8 cellular contexts compared by ENCODE assay signal in the genomic region with DNA sequence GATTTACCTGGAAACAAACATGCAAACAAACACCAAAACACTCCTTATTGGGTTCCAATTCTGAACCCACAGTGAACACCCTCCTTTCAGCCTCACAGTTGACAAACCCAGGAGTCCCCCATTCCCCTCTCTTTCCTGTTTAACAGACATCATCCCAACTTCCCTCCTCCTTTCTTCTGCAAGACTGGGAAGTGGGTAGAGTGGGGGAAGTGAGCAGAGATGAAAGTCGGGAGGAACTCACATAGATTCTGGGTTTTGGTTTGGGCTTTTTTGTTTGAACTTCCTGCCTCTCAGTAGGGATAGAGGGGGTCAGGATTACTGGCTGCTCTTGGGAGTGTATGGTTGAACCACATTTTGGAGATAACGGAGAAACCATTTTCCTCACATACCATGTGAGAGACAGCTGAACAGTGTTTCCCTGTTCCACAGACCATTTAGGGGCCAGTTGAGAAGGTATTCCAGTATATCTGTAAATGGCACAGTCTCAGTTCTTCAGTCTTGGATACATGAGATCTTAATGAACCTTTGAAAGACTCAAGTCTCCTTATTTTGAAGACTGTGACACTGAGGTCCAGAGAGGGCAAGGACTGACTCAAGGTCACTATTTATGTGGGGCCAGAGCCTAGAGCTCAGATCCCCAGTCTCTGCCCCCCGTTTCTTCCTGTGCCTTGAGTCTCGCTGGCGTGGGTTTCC.
DNase-seq lines count a peak whose midpoint lies in the region; ATAC-seq and TF ChIP-seq lines count a peak whose summit lies in the region.

No MANE protein-coding gene starts in this region.

- TF ChIP-seq CTCF in HL-60 (IDR thresholded peaks at IDR 0.05; ENCODE audit: insufficient read depth, low read length), result no peak

- no peak overlapping the region for H3K27ac Mint-ChIP-seq in stimulated activated effector memory CD8-positive, alpha-beta T cell treated with anti-CD3 and anti-CD28 coated beads, Interleukin-12 subunit alpha, Interleukin-12 subunit beta, amount 100 ng/mL, for 72 hours

- peak; percentile 12 for ATAC-seq in GM19452 (IDR thresholded peaks at IDR 0.05; ENCODE audit: unreplicated experiment)
- peak; percentile 5 for ATAC-seq in stimulated activated effector memory CD8-positive, alpha-beta T cell treated with anti-CD3 and anti-CD28 coated beads, Interleukin-12 subunit alpha, Interleukin-12 subunit beta, amount 100 ng/mL, for 72 hours
- no peak for ATAC-seq in HG02763 (IDR thresholded peaks at IDR 0.05; ENCODE audit: unreplicated experiment)

- H3K27ac ChIP-seq in HL-60 (replicated peaks), result peak overlapping the region; percentile 56
- no peak overlapping the region for H3K27ac ChIP-seq in effector memory CD4-positive, alpha-beta T cell (ENCODE audit: insufficient read depth, low read length, poor library complexity, severe bottlenecking)

- H3K4me3 Mint-ChIP-seq in stimulated activated effector memory CD8-positive, alpha-beta T cell treated with anti-CD3 and anti-CD28 coated beads, Interleukin-12 subunit alpha, Interleukin-12 subunit beta, amount 100 ng/mL, for 72 hours, result peak overlapping the region; percentile 56

- H3K9me3 Mint-ChIP-seq in stimulated activated effector memory CD8-positive, alpha-beta T cell treated with anti-CD3 and anti-CD28 coated beads, Interleukin-12 subunit alpha, Interleukin-12 subunit beta, amount 100 ng/mL, for 72 hours, result no peaks in the 10 kb centered on the region

- peaks cover 51% of the 10 kb centered on the region for H3K4me1 Mint-ChIP-seq in stimulated activated effector memory CD8-positive, alpha-beta T cell treated with anti-CD3 and anti-CD28 coated beads, Interleukin-12 subunit alpha, Interleukin-12 subunit beta, amount 100 ng/mL, for 72 hours

- H3K36me3 ChIP-seq in effector memory CD4-positive, alpha-beta T cell (ENCODE audit: control insufficient read depth, insufficient read depth, low read length), result no peaks in the 10 kb centered on the region

- peaks cover 29% of the 10 kb centered on the region for H3K4me1 ChIP-seq in effector memory CD4-positive, alpha-beta T cell (ENCODE audit: control insufficient read depth, insufficient read depth, low read length, poor library complexity, severe bottlenecking)

- H3K4me3 ChIP-seq in HL-60 (replicated peaks; ENCODE audit: insufficient read depth, low read length), result no peak overlapping the region
- H3K4me3 ChIP-seq in effector memory CD4-positive, alpha-beta T cell (ENCODE audit: insufficient read depth, low read depth, low read length, poor library complexity, severe bottlenecking), result peak overlapping the region; percentile 35

- no peaks in the 10 kb centered on the region for H3K9me3 ChIP-seq in effector memory CD4-positive, alpha-beta T cell (ENCODE audit: control insufficient read depth, low read length)

- H3K36me3 Mint-ChIP-seq in stimulated activated effector memory CD8-positive, alpha-beta T cell treated with anti-CD3 and anti-CD28 coated beads, Interleukin-12 subunit alpha, Interleukin-12 subunit beta, amount 100 ng/mL, for 72 hours, result no peaks in the 10 kb centered on the region

- DNase-seq in HL-60 (ENCODE audit: low read depth in 1 of 2, low spot score in 1 of 2) (no peak), islet precursor cell (no peak), GM19240 (ENCODE audit: insufficient read length, low spot score) (no peak)
- no peak for DNase-seq in effector memory CD4-positive, alpha-beta T cell
- DNase-seq in stimulated activated effector memory CD8-positive, alpha-beta T cell treated with anti-CD3 and anti-CD28 coated beads, Interleukin-12 subunit alpha, Interleukin-12 subunit beta, amount 100 ng/mL, for 72 hours (ENCODE audit: low spot score in 2 of 2), result no peak
- no peak for DNase-seq in activated CD4-positive, CD25-positive, alpha-beta regulatory T cell treated with anti-CD3 and anti-CD28 coated beads, Interleukin-2, amount 50 U/mL, for 72 hours

- H3K27me3 ChIP-seq in HL-60 (ENCODE audit: insufficient read depth, poor library complexity, severe bottlenecking), result no peaks in the 10 kb centered on the region
- H3K27me3 ChIP-seq in effector memory CD4-positive, alpha-beta T cell (replicated peaks; ENCODE audit: control insufficient read depth, insufficient read depth, low read length, poor library complexity, severe bottlenecking), result no peaks in the 10 kb centered on the region
